Comparison of ENCODE assay signal across 34 cellular contexts in the genomic region with DNA sequence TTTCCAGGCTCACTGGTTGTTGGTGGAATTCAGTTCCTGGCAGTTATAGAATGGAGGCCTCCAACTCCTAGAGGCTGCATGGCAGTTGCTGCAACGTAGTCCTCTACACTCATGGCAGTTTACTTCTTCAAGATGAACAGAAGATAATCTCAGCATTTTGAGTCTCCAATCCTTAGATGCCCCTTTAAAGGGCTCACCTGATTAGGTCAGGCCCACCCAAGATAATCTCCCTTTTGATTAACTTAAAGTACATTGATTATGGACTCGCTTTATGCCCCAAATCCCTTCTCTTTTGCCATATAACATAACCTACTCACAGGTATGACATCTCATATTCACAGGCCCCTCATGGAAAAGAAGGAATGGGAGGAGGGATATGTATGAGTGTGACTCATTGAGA.
"Had no signal": no experiment of that assay in that cellular context is flagged by ENCODE, and none has a peak within 500 bp of the region (broad histone marks: within the 10 kb centered on the region; RNA-seq: fewer than 3 reads in every experiment).

No MANE protein-coding gene starts in this region.

- ATAC-seq: activated CD8-positive, alpha-beta T cell treated with anti-CD3 and anti-CD28 coated beads for 36 hours; activated naive CD4-positive, alpha-beta T cell treated with anti-CD3 and anti-CD28 coated beads, Interleukin-2, amount 50 U/mL, for 72 hours; activated T-cell treated with anti-CD3 and anti-CD28 coated beads, Interleukin-2, amount 50 U/mL, for 4 hours; activated T-cell treated with anti-CD3 and anti-CD28 coated beads, Interleukin-2, amount 50 U/mL, for 72 hours; activated T-helper 17 cell treated with anti-CD3 and anti-CD28 coated beads, Interleukin-2, amount 50 U/mL, for 72 hours; body of pancreas had no signal

- H3K4me1 Mint-ChIP-seq: activated B cell treated with CpG ODN at 0.5 μM for 24 hours; activated naive CD8-positive, alpha-beta T cell treated with anti-CD3 and anti-CD28 coated beads for 36 hours had no signal

- H3K27ac ChIP-seq: adrenal gland, body of pancreas, brain microvascular endothelial cell, breast epithelium, VCaP had no signal

- H3K27ac Mint-ChIP-seq: activated B cell treated with CpG ODN at 0.5 μM for 24 hours; activated CD4-positive, alpha-beta memory T cell treated with anti-CD3 and anti-CD28 coated beads for 36 hours; activated CD8-positive, alpha-beta T cell treated with anti-CD3 and anti-CD28 coated beads for 36 hours; activated naive CD4-positive, alpha-beta T cell treated with anti-CD3 and anti-CD28 coated beads for 36 hours; activated naive CD4-positive, alpha-beta T cell treated with anti-CD3 and anti-CD28 coated beads, Interleukin-2, amount 50 U/mL, for 72 hours; activated naive CD8-positive, alpha-beta T cell treated with anti-CD3 and anti-CD28 coated beads for 36 hours; activated T-cell treated with anti-CD3 and anti-CD28 coated beads, Interleukin-2, amount 50 U/mL, for 72 hours; activated T-helper 1 cell treated with anti-CD3 and anti-CD28 coated beads, Interleukin-12 subunit alpha, Interleukin-12 subunit beta, Interleukin-2, Interleukin-4 antibody, amounts not matched to agents 30 ng/mL and 10 ng/mL and 1 ng/mL, durations not matched to agents 14 hours and 24 hours and 36 hours; activated T-helper 17 cell treated with anti-CD3 and anti-CD28 coated beads, Interleukin-2, amount 50 U/mL, for 72 hours; T-helper 1 cell treated with Interleukin-12 subunit alpha and Interleukin-12 subunit beta and Interleukin-4 antibody, amounts not matched to agents 30 μg/mL and 1 μg/mL, for 36 hours; T-helper 2 cell treated with Interferon-gamma antibody and Interleukin-4, amounts not matched to agents 5 μg/mL and 100 μg/mL, for 36 hours had no signal

- DNase-seq: activated B cell treated with CpG ODN at 0.5 μM for 24 hours; activated CD4-positive, alpha-beta memory T cell treated with anti-CD3 and anti-CD28 coated beads for 36 hours; activated CD4-positive, alpha-beta T cell treated with anti-CD3 and anti-CD28 coated beads for 4 hours; activated CD4-positive, alpha-beta T cell treated with anti-CD3 and anti-CD28 coated beads, Interleukin-2, amount 50 U/mL, for 1 hour; activated CD4-positive, alpha-beta T cell treated with anti-CD3 and anti-CD28 coated beads, Interleukin-2, amount 50 U/mL, for 4 hours; activated CD4-positive, CD25-positive, alpha-beta regulatory T cell treated with anti-CD3 and anti-CD28 coated beads, Interleukin-2, amount 50 U/mL, for 72 hours; activated CD8-positive, alpha-beta memory T cell treated with anti-CD3 and anti-CD28 coated beads, Interleukin-2, amount 50 U/mL, for 4 hours; activated CD8-positive, alpha-beta T cell treated with anti-CD3 and anti-CD28 coated beads for 36 hours; activated effector memory CD4-positive, alpha-beta T cell treated with anti-CD3 and anti-CD28 coated beads, Interleukin-2, amount 50 U/mL, for 16 hours; activated gamma-delta T cell treated with Interleukin-2 at 50 U/mL for 16 hours; activated naive CD4-positive, alpha-beta T cell; activated naive CD4-positive, alpha-beta T cell treated with anti-CD3 and anti-CD28 coated beads for 36 hours; activated naive CD4-positive, alpha-beta T cell treated with anti-CD3 and anti-CD28 coated beads, Interleukin-2, amount 50 U/mL, for 16 hours; activated naive CD8-positive, alpha-beta T cell treated with anti-CD3 and anti-CD28 coated beads for 36 hours; activated T-cell treated with anti-CD3 and anti-CD28 coated beads for 4 hours; activated T-cell treated with anti-CD3 and anti-CD28 coated beads, Interleukin-2, amount 50 U/mL, for 1 hour; activated T-cell treated with anti-CD3 and anti-CD28 coated beads, Interleukin-2, amount 50 U/mL, for 4 hours; activated T-cell treated with anti-CD3 and anti-CD28 coated beads, Interleukin-2, amount 50 U/mL, for 72 hours; adrenal gland; amniotic stem cell; aorta; body of pancreas; brain microvascular endothelial cell; central memory CD4-positive, alpha-beta T cell; T-helper 1 cell; T-helper 2 cell; T-helper 9 cell had no signal

- H3K36me3 Mint-ChIP-seq: activated CD4-positive, alpha-beta memory T cell treated with anti-CD3 and anti-CD28 coated beads for 36 hours; activated naive CD4-positive, alpha-beta T cell treated with anti-CD3 and anti-CD28 coated beads, Interleukin-2, amount 50 U/mL, for 72 hours had no signal

- H3K4me3 Mint-ChIP-seq: activated B cell treated with CpG ODN at 0.5 μM for 24 hours; activated CD4-positive, alpha-beta memory T cell treated with anti-CD3 and anti-CD28 coated beads for 36 hours; activated CD8-positive, alpha-beta T cell treated with anti-CD3 and anti-CD28 coated beads for 36 hours; activated naive CD4-positive, alpha-beta T cell treated with anti-CD3 and anti-CD28 coated beads for 36 hours; activated naive CD8-positive, alpha-beta T cell treated with anti-CD3 and anti-CD28 coated beads for 36 hours; activated T-cell treated with anti-CD3 and anti-CD28 coated beads, Interleukin-2, amount 50 U/mL, for 4 hours; activated T-cell treated with anti-CD3 and anti-CD28 coated beads, Interleukin-2, amount 50 U/mL, for 72 hours; activated T-helper 1 cell treated with anti-CD3 and anti-CD28 coated beads, Interleukin-12 subunit alpha, Interleukin-12 subunit beta, Interleukin-2, Interleukin-4 antibody, amounts not matched to agents 30 ng/mL and 10 ng/mL and 1 ng/mL, durations not matched to agents 14 hours and 24 hours and 36 hours; activated T-helper 17 cell treated with anti-CD3 and anti-CD28 coated beads, Interleukin-2, amount 50 U/mL, for 72 hours; T-helper 1 cell treated with Interleukin-12 subunit alpha and Interleukin-12 subunit beta and Interleukin-4 antibody, amounts not matched to agents 30 μg/mL and 1 μg/mL, for 36 hours; T-helper 2 cell treated with Interferon-gamma antibody and Interleukin-4, amounts not matched to agents 5 μg/mL and 100 μg/mL, for 36 hours had no signal

- H3K9me3 ChIP-seq: adrenal gland, body of pancreas, breast epithelium had no signal

- H3K36me3 ChIP-seq: adrenal gland, brain microvascular endothelial cell, breast epithelium had no signal

- H3K4me1 ChIP-seq: adrenal gland, body of pancreas, breast epithelium had no signal

- H3K9me3 Mint-ChIP-seq: activated B cell treated with CpG ODN at 0.5 μM for 24 hours; activated CD4-positive, alpha-beta memory T cell treated with anti-CD3 and anti-CD28 coated beads for 36 hours; activated CD8-positive, alpha-beta T cell treated with anti-CD3 and anti-CD28 coated beads for 36 hours; activated naive CD4-positive, alpha-beta T cell treated with anti-CD3 and anti-CD28 coated beads for 36 hours; activated naive CD4-positive, alpha-beta T cell treated with anti-CD3 and anti-CD28 coated beads, Interleukin-2, amount 50 U/mL, for 72 hours; activated T-cell treated with anti-CD3 and anti-CD28 coated beads, Interleukin-2, amount 50 U/mL, for 4 hours; activated T-cell treated with anti-CD3 and anti-CD28 coated beads, Interleukin-2, amount 50 U/mL, for 72 hours; activated T-helper 1 cell treated with anti-CD3 and anti-CD28 coated beads, Interleukin-12 subunit alpha, Interleukin-12 subunit beta, Interleukin-2, Interleukin-4 antibody, amounts not matched to agents 30 ng/mL and 10 ng/mL and 1 ng/mL, durations not matched to agents 14 hours and 24 hours and 36 hours; activated T-helper 17 cell treated with anti-CD3 and anti-CD28 coated beads, Interleukin-2, amount 50 U/mL, for 72 hours; T-helper 1 cell treated with Interleukin-12 subunit alpha and Interleukin-12 subunit beta and Interleukin-4 antibody, amounts not matched to agents 30 μg/mL and 1 μg/mL, for 36 hours; T-helper 2 cell treated with Interferon-gamma antibody and Interleukin-4, amounts not matched to agents 5 μg/mL and 100 μg/mL, for 36 hours had no signal

- H3K27me3 ChIP-seq: adrenal gland, body of pancreas, brain microvascular endothelial cell, breast epithelium had no signal

- H3K4me3 ChIP-seq: adrenal gland, body of pancreas, breast epithelium had no signal

- H3K27me3 Mint-ChIP-seq: activated B cell treated with CpG ODN at 0.5 μM for 24 hours; activated CD4-positive, alpha-beta memory T cell treated with anti-CD3 and anti-CD28 coated beads for 36 hours; activated CD8-positive, alpha-beta T cell treated with anti-CD3 and anti-CD28 coated beads for 36 hours; activated T-helper 17 cell treated with anti-CD3 and anti-CD28 coated beads, Interleukin-2, amount 50 U/mL, for 72 hours had no signal
